In the genomic region with DNA sequence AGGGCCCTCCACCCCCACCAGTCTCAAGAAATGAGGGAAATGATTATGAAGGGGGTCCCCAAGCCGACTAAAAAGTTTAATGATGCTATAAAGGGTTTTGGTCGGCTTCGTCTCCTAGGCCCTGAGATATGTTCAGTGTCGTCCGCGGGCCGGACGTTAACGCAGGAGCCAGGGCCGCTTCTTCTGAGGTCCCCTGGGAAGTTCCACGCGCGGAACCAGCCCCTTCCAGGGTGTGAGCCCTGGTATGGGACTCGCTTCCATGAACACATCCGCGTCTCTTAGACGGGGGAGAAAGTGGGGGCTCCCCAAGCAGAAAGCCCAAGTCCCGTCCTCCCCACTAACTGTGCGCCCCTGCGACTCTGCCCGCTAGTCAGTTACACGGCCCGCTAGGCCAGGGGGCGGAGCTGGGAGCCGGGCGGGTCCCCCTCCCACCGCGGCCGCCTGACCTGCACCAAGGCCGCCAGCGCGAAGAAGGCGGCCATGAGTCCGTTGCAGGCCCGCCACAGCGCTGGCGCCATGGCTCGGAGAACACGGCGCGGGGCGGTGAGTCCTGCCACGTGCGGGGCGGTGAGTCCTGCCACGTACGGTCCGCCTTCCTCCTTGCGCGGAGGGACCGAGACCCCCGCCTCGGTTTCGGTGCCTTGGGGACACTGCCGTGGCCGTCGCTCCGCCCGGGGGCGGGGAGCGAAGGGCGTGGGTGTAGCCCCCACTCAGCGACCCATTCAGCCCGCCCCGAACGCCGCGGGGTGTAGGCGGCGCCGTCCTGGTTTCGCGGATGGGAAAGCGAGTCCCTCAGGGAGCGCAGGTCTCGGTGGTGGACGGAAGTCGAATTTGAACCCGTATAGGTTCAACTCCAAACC, we compare ENCODE assay signal across 1 cellular context.
TF ChIP-seq lines count a peak whose summit lies in the region.

A gene (minus strand): TSS at position 690 of the 860 bp plus-strand sequence. CDS start 172 bp downstream, at position 518.

TF ChIP-seq in HEK293, 187 proteins besides CTCF, POLR2A, EP300 and RAD21 (continued from another document and continues in another):
- TF ChIP-seq, protein P1, sequence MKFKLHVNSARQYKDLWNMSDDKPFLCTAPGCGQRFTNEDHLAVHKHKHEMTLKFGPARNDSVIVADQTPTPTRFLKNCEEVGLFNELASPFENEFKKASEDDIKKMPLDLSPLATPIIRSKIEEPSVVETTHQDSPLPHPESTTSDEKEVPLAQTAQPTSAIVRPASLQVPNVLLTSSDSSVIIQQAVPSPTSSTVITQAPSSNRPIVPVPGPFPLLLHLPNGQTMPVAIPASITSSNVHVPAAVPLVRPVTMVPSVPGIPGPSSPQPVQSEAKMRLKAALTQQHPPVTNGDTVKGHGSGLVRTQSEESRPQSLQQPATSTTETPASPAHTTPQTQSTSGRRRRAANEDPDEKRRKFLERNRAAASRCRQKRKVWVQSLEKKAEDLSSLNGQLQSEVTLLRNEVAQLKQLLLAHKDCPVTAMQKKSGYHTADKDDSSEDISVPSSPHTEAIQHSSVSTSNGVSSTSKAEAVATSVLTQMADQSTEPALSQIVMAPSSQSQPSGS (tag by site-specific recombination; IDR thresholded peaks at IDR 0.05; ENCODE audit: low read depth): no peak
- TF ChIP-seq ZNF549 (tag by site-specific recombination; IDR thresholded peaks at IDR 0.05) (no peak), ZNF416 (tag by site-specific recombination; IDR thresholded peaks at IDR 0.05) (no peak), ZNF529 (tag by site-specific recombination; IDR thresholded peaks at IDR 0.05; ENCODE audit: insufficient replicate concordance) (no peak), YY1 (tag by site-specific recombination; IDR thresholded peaks at IDR 0.05) (peak; percentile 75; the same call in 1 of the 2 replicates), BCL11B (tag by site-specific recombination; IDR thresholded peaks at IDR 0.05; ENCODE audit: low read depth) (no peak), ZNF404 (tag by site-specific recombination; IDR thresholded peaks at IDR 0.05) (no peak), TCF7L2 (IDR thresholded peaks at IDR 0.05; ENCODE audit: borderline replicate concordance, low read depth, low read length) (no peak), GLIS2 (tag by site-specific recombination; IDR thresholded peaks at IDR 0.05) (peak; percentile 71), ZIC2 (tag by site-specific recombination; IDR thresholded peaks at IDR 0.05) (0 out of 2 replicates have a peak, but pooled peaks have one; percentile 17), ZNF146 (tag by site-specific recombination; IDR thresholded peaks at IDR 0.05) (no peak), ZFHX2 (tag by site-specific recombination; conservative IDR thresholded peaks at IDR 0.05) (peak; percentile 86), ZNF239 (tag by site-specific recombination; IDR thresholded peaks at IDR 0.05) (no peak), GFI1B (tag by site-specific recombination; IDR thresholded peaks at IDR 0.05) (no peak), ZNF426 (tag by site-specific recombination; IDR thresholded peaks at IDR 0.05) (no peak), ZFP41 (tag by site-specific recombination; IDR thresholded peaks at IDR 0.05; ENCODE audit: borderline replicate concordance) (no peak), ZNF510 (tag by site-specific recombination; IDR thresholded peaks at IDR 0.05; ENCODE audit: insufficient replicate concordance) (no peak), ZBTB8A (tag by site-specific recombination; IDR thresholded peaks at IDR 0.05) (0 out of 2 replicates have a peak, but pooled peaks have one; percentile 35), ZSCAN30 (tag by site-specific recombination; IDR thresholded peaks at IDR 0.05) (no peak), ZNF521 (tag by site-specific recombination; IDR thresholded peaks at IDR 0.05) (no peak), SP2 (tag by site-specific recombination; IDR thresholded peaks at IDR 0.05) (peak; percentile 55), HOXA7 (CRISPR knock-in tag; IDR thresholded peaks at IDR 0.05; ENCODE audit: borderline replicate concordance) (no peak), ZNF133 (tag by site-specific recombination; IDR thresholded peaks at IDR 0.05) (no peak), ZBTB1 (tag by site-specific recombination; IDR thresholded peaks at IDR 0.05) (no peak), ZBTB48 (tag by site-specific recombination; IDR thresholded peaks at IDR 0.05) (0 out of 2 replicates have a peak, but pooled peaks have one; percentile 43), OSR2 (tag by site-specific recombination; IDR thresholded peaks at IDR 0.05) (no peak), ZNF530 (tag by site-specific recombination; IDR thresholded peaks at IDR 0.05; ENCODE audit: low read depth) (no peak), ZNF211 (tag by site-specific recombination; IDR thresholded peaks at IDR 0.05; ENCODE audit: low read depth) (no peak), ZNF248 (tag by site-specific recombination; IDR thresholded peaks at IDR 0.05) (no peak), REPIN1 (tag by site-specific recombination; IDR thresholded peaks at IDR 0.05; ENCODE audit: low read depth) (no peak), SCRT2 (tag by site-specific recombination; IDR thresholded peaks at IDR 0.05) (no peak), KLF9 (tag by site-specific recombination; IDR thresholded peaks at IDR 0.05; ENCODE audit: low read depth) (0 out of 2 replicates have a peak, but pooled peaks have one; percentile 41), ZNF302 (tag by site-specific recombination; IDR thresholded peaks at IDR 0.05; ENCODE audit: low read depth) (no peak), ZNF311 (tag by site-specific recombination; IDR thresholded peaks at IDR 0.05; ENCODE audit: borderline replicate concordance) (no peak), ZNF391 (tag by site-specific recombination; IDR thresholded peaks at IDR 0.05; ENCODE audit: borderline replicate concordance, low read depth) (no peak), KLF1 (tag by site-specific recombination; IDR thresholded peaks at IDR 0.05) (peak; percentile 62), ZNF366 (tag by site-specific recombination; conservative IDR thresholded peaks at IDR 0.05) (no peak), ZNF423 (tag by site-specific recombination; IDR thresholded peaks at IDR 0.05) (no peak), ZNF324 (tag by site-specific recombination; IDR thresholded peaks at IDR 0.05) (no peak), ZNF626 (tag by site-specific recombination; IDR thresholded peaks at IDR 0.05) (no peak), ZSCAN23 (tag by site-specific recombination; IDR thresholded peaks at IDR 0.05) (no peak), ZNF292 (tag by site-specific recombination; IDR thresholded peaks at IDR 0.05; ENCODE audit: borderline replicate concordance, low read depth) (no peak), MYNN (tag by site-specific recombination; IDR thresholded peaks at IDR 0.05; ENCODE audit: borderline replicate concordance) (no peak), GLIS1 (tag by site-specific recombination; IDR thresholded peaks at IDR 0.05) (no peak), ZNF707 (tag by site-specific recombination; IDR thresholded peaks at IDR 0.05) (no peak), HOXD13 (CRISPR knock-in tag; IDR thresholded peaks at IDR 0.05; ENCODE audit: borderline replicate concordance) (no peak), KLF7 (tag by site-specific recombination; IDR thresholded peaks at IDR 0.05; ENCODE audit: borderline replicate concordance) (no peak), ZNF701 (tag by site-specific recombination; IDR thresholded peaks at IDR 0.05) (no peak), ZBTB21 (tag by site-specific recombination; IDR thresholded peaks at IDR 0.05) (no peak)
- TF ChIP-seq, protein P2, sequence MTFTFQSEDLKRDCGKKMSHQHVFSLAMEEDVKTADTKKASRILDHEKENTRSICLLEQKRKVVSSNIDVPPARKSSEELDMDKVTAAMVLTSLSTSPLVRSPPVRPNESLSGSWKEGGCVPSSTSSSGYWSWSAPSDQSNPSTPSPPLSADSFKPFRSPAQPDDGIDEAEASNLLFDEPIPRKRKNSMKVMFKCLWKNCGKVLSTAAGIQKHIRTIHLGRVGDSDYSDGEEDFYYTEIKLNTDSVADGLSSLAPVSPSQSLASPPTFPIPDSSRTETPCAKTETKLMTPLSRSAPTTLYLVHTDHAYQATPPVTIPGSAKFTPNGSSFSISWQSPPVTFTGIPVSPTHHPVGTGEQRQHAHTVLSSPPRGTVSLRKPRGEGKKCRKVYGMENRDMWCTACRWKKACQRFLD (tag by site-specific recombination; IDR thresholded peaks at IDR 0.05): no peak
- TF ChIP-seq, protein P3, sequence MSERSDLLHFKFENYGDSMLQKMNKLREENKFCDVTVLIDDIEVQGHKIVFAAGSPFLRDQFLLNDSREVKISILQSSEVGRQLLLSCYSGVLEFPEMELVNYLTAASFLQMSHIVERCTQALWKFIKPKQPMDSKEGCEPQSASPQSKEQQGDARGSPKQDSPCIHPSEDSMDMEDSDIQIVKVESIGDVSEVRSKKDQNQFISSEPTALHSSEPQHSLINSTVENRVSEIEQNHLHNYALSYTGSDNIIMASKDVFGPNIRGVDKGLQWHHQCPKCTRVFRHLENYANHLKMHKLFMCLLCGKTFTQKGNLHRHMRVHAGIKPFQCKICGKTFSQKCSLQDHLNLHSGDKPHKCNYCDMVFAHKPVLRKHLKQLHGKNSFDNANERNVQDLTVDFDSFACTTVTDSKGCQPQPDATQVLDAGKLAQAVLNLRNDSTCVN (tag by site-specific recombination; optimal IDR thresholded peaks at IDR 0.05): peak; percentile 58
- TF ChIP-seq, protein P4, sequence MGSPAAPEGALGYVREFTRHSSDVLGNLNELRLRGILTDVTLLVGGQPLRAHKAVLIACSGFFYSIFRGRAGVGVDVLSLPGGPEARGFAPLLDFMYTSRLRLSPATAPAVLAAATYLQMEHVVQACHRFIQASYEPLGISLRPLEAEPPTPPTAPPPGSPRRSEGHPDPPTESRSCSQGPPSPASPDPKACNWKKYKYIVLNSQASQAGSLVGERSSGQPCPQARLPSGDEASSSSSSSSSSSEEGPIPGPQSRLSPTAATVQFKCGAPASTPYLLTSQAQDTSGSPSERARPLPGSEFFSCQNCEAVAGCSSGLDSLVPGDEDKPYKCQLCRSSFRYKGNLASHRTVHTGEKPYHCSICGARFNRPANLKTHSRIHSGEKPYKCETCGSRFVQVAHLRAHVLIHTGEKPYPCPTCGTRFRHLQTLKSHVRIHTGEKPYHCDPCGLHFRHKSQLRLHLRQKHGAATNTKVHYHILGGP (tag by site-specific recombination; IDR thresholded peaks at IDR 0.05): no peak
- TF ChIP-seq, protein P5, sequence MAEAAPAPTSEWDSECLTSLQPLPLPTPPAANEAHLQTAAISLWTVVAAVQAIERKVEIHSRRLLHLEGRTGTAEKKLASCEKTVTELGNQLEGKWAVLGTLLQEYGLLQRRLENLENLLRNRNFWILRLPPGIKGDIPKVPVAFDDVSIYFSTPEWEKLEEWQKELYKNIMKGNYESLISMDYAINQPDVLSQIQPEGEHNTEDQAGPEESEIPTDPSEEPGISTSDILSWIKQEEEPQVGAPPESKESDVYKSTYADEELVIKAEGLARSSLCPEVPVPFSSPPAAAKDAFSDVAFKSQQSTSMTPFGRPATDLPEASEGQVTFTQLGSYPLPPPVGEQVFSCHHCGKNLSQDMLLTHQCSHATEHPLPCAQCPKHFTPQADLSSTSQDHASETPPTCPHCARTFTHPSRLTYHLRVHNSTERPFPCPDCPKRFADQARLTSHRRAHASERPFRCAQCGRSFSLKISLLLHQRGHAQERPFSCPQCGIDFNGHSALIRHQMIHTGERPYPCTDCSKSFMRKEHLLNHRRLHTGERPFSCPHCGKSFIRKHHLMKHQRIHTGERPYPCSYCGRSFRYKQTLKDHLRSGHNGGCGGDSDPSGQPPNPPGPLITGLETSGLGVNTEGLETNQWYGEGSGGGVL (tag by site-specific recombination; IDR thresholded peaks at IDR 0.05): no peak
- TF ChIP-seq, protein P6, sequence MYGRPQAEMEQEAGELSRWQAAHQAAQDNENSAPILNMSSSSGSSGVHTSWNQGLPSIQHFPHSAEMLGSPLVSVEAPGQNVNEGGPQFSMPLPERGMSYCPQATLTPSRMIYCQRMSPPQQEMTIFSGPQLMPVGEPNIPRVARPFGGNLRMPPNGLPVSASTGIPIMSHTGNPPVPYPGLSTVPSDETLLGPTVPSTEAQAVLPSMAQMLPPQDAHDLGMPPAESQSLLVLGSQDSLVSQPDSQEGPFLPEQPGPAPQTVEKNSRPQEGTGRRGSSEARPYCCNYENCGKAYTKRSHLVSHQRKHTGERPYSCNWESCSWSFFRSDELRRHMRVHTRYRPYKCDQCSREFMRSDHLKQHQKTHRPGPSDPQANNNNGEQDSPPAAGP (tag by site-specific recombination; IDR thresholded peaks at IDR 0.05): 0 out of 2 replicates have a peak, but pooled peaks have one; percentile 50
- TF ChIP-seq, protein P7, sequence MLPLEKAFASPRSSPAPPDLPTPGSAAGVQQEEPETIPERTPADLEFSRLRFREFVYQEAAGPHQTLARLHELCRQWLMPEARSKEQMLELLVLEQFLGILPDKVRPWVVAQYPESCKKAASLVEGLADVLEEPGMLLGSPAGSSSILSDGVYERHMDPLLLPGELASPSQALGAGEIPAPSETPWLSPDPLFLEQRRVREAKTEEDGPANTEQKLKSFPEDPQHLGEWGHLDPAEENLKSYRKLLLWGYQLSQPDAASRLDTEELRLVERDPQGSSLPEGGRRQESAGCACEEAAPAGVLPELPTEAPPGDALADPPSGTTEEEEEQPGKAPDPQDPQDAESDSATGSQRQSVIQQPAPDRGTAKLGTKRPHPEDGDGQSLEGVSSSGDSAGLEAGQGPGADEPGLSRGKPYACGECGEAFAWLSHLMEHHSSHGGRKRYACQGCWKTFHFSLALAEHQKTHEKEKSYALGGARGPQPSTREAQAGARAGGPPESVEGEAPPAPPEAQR (tag by site-specific recombination; IDR thresholded peaks at IDR 0.05): no peak
- TF ChIP-seq, protein P8, sequence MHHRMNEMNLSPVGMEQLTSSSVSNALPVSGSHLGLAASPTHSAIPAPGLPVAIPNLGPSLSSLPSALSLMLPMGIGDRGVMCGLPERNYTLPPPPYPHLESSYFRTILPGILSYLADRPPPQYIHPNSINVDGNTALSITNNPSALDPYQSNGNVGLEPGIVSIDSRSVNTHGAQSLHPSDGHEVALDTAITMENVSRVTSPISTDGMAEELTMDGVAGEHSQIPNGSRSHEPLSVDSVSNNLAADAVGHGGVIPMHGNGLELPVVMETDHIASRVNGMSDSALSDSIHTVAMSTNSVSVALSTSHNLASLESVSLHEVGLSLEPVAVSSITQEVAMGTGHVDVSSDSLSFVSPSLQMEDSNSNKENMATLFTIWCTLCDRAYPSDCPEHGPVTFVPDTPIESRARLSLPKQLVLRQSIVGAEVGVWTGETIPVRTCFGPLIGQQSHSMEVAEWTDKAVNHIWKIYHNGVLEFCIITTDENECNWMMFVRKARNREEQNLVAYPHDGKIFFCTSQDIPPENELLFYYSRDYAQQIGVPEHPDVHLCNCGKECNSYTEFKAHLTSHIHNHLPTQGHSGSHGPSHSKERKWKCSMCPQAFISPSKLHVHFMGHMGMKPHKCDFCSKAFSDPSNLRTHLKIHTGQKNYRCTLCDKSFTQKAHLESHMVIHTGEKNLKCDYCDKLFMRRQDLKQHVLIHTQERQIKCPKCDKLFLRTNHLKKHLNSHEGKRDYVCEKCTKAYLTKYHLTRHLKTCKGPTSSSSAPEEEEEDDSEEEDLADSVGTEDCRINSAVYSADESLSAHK (tag by site-specific recombination; IDR thresholded peaks at IDR 0.05): no peak
- TF ChIP-seq, protein P9, sequence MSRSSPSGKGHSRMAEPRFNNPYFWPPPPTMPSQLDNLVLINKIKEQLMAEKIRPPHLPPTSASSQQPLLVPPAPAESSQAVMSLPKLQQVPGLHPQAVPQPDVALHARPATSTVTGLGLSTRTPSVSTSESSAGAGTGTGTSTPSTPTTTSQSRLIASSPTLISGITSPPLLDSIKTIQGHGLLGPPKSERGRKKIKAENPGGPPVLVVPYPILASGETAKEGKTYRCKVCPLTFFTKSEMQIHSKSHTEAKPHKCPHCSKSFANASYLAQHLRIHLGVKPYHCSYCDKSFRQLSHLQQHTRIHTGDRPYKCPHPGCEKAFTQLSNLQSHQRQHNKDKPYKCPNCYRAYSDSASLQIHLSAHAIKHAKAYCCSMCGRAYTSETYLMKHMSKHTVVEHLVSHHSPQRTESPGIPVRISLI (tag by site-specific recombination; IDR thresholded peaks at IDR 0.05): no peak
